ENCODE assay signal across 2 cellular contexts in the genomic region with DNA sequence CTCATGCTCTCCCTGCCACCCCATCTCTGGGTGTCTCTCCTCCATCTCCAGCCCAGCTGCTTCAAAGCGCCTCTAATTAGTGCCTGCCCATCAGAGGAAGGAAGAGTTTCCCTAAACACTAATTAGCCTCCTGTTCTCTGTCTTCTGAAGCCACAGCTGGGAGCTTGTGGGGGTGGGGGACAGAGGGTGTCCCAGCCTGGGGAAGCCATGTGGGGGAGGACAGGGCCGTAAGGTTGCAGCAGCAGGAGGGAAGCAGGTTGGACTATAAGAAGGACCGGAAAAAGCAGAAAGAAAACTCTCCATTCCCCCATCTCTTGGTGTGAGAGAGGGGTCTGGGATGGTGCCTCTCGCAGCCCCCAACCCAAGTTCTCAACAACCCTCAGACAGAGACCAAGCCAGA.
A peak's percentile ranks its signal among the peaks of the same experiment; 100 is the strongest.
TF ChIP-seq lines count a peak whose summit lies in the region.

No MANE protein-coding gene starts in this region.

TF ChIP-seq in Ishikawa, 13 proteins besides CTCF, POLR2A, EP300 and RAD21:
- TF ChIP-seq, protein P1, sequence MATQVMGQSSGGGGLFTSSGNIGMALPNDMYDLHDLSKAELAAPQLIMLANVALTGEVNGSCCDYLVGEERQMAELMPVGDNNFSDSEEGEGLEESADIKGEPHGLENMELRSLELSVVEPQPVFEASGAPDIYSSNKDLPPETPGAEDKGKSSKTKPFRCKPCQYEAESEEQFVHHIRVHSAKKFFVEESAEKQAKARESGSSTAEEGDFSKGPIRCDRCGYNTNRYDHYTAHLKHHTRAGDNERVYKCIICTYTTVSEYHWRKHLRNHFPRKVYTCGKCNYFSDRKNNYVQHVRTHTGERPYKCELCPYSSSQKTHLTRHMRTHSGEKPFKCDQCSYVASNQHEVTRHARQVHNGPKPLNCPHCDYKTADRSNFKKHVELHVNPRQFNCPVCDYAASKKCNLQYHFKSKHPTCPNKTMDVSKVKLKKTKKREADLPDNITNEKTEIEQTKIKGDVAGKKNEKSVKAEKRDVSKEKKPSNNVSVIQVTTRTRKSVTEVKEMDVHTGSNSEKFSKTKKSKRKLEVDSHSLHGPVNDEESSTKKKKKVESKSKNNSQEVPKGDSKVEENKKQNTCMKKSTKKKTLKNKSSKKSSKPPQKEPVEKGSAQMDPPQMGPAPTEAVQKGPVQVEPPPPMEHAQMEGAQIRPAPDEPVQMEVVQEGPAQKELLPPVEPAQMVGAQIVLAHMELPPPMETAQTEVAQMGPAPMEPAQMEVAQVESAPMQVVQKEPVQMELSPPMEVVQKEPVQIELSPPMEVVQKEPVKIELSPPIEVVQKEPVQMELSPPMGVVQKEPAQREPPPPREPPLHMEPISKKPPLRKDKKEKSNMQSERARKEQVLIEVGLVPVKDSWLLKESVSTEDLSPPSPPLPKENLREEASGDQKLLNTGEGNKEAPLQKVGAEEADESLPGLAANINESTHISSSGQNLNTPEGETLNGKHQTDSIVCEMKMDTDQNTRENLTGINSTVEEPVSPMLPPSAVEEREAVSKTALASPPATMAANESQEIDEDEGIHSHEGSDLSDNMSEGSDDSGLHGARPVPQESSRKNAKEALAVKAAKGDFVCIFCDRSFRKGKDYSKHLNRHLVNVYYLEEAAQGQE (IDR thresholded peaks at IDR 0.05; ENCODE audit: low read depth): 0 out of 2 replicates have a peak, but pooled peaks have one; percentile 4
- TF ChIP-seq ZBTB7A (IDR thresholded peaks at IDR 0.05; ENCODE audit: low read depth): no peak

TF ChIP-seq in K562, 482 proteins besides CTCF, POLR2A, EP300 and RAD21:
- TF ChIP-seq TOE1 (IDR thresholded peaks at IDR 0.05; ENCODE audit: borderline replicate concordance) (no peak), TOE1 (CRISPR knock-in tag; IDR thresholded peaks at IDR 0.05; ENCODE audit: borderline replicate concordance, low read depth) (no peak), ADNP (tag; IDR thresholded peaks at IDR 0.05) (0 out of 2 replicates have a peak, but pooled peaks have one; percentile 13), BRD9 (IDR thresholded peaks at IDR 0.05; ENCODE audit: low read depth, partially characterized antibody) (no peak), RBM25 (IDR thresholded peaks at IDR 0.05; ENCODE audit: low read depth, low read length, severe bottlenecking) (peak; percentile 60), HDAC3 (IDR thresholded peaks at IDR 0.05; ENCODE audit: borderline replicate concordance, partially characterized antibody) (no peak), YY1 (IDR thresholded peaks at IDR 0.05; ENCODE audit: borderline replicate concordance in 1 of 3, control insufficient read depth in 1 of 3, extremely low read depth in 1 of 3, insufficient read depth in 3 of 3, insufficient read length in 1 of 3, insufficient replicate concordance in 2 of 3, low read depth in 1 of 3, low read length in 2 of 3) (peak in 1 of 3 experiments; percentile 11), ETV6 (IDR thresholded peaks at IDR 0.05; ENCODE audit: borderline replicate concordance in 1 of 2, low read depth in 2 of 2, low read length in 1 of 2) (no peak), ETV6 (CRISPR knock-in tag; IDR thresholded peaks at IDR 0.05; ENCODE audit: borderline replicate concordance) (no peak), JUNB (CRISPR knock-in tag; conservative IDR thresholded peaks at IDR 0.05) (no peak), CC2D1A (IDR thresholded peaks at IDR 0.05) (no peak), NCOR1 (IDR thresholded peaks at IDR 0.05) (no peak), KDM1A (IDR thresholded peaks at IDR 0.05) (peak in 1 of 2 experiments; percentile 58; a peak in 1 of 4 replicates), BCOR (IDR thresholded peaks at IDR 0.05) (peak; percentile 82), BHLHE40 (IDR thresholded peaks at IDR 0.05; ENCODE audit: low read length) (no peak), HDAC2 (IDR thresholded peaks at IDR 0.05) (peak; percentile 27; the same call in 1 of the 2 replicates), CBFB (CRISPR knock-in tag; IDR thresholded peaks at IDR 0.05) (no peak), SRSF3 (IDR thresholded peaks at IDR 0.05; ENCODE audit: insufficient read depth, low read length) (no peak), KAT2B (IDR thresholded peaks at IDR 0.05; ENCODE audit: low read depth, low read length) (no peak), PCBP1 (IDR thresholded peaks at IDR 0.05; ENCODE audit: low read depth, low read length, poor library complexity, severe bottlenecking) (no peak)
- TF ChIP-seq, protein P2, sequence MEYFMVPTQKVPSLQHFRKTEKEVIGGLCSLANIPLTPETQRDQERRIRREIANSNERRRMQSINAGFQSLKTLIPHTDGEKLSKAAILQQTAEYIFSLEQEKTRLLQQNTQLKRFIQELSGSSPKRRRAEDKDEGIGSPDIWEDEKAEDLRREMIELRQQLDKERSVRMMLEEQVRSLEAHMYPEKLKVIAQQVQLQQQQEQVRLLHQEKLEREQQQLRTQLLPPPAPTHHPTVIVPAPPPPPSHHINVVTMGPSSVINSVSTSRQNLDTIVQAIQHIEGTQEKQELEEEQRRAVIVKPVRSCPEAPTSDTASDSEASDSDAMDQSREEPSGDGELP (CRISPR knock-in tag; IDR thresholded peaks at IDR 0.05; ENCODE audit: borderline replicate concordance): peak; percentile 70
- TF ChIP-seq, protein P3, sequence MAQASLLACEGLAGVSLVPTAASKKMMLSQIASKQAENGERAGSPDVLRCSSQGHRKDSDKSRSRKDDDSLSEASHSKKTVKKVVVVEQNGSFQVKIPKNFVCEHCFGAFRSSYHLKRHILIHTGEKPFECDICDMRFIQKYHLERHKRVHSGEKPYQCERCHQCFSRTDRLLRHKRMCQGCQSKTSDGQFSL (CRISPR knock-in tag; IDR thresholded peaks at IDR 0.05): no peak
- TF ChIP-seq, protein P3 (tag; IDR thresholded peaks at IDR 0.05): no peak
- TF ChIP-seq, protein P4, sequence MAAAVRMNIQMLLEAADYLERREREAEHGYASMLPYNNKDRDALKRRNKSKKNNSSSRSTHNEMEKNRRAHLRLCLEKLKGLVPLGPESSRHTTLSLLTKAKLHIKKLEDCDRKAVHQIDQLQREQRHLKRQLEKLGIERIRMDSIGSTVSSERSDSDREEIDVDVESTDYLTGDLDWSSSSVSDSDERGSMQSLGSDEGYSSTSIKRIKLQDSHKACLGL (CRISPR knock-in tag; IDR thresholded peaks at IDR 0.05; ENCODE audit: borderline replicate concordance, poor library complexity, severe bottlenecking): no peak
- TF ChIP-seq, protein P5, sequence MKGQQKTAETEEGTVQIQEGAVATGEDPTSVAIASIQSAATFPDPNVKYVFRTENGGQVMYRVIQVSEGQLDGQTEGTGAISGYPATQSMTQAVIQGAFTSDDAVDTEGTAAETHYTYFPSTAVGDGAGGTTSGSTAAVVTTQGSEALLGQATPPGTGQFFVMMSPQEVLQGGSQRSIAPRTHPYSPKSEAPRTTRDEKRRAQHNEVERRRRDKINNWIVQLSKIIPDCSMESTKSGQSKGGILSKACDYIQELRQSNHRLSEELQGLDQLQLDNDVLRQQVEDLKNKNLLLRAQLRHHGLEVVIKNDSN (CRISPR knock-in tag; IDR thresholded peaks at IDR 0.05): no peak
- TF ChIP-seq, protein P6, sequence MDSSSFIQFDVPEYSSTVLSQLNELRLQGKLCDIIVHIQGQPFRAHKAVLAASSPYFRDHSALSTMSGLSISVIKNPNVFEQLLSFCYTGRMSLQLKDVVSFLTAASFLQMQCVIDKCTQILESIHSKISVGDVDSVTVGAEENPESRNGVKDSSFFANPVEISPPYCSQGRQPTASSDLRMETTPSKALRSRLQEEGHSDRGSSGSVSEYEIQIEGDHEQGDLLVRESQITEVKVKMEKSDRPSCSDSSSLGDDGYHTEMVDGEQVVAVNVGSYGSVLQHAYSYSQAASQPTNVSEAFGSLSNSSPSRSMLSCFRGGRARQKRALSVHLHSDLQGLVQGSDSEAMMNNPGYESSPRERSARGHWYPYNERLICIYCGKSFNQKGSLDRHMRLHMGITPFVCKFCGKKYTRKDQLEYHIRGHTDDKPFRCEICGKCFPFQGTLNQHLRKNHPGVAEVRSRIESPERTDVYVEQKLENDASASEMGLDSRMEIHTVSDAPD (CRISPR knock-in tag; IDR thresholded peaks at IDR 0.05): no peak
- TF ChIP-seq, protein P7, sequence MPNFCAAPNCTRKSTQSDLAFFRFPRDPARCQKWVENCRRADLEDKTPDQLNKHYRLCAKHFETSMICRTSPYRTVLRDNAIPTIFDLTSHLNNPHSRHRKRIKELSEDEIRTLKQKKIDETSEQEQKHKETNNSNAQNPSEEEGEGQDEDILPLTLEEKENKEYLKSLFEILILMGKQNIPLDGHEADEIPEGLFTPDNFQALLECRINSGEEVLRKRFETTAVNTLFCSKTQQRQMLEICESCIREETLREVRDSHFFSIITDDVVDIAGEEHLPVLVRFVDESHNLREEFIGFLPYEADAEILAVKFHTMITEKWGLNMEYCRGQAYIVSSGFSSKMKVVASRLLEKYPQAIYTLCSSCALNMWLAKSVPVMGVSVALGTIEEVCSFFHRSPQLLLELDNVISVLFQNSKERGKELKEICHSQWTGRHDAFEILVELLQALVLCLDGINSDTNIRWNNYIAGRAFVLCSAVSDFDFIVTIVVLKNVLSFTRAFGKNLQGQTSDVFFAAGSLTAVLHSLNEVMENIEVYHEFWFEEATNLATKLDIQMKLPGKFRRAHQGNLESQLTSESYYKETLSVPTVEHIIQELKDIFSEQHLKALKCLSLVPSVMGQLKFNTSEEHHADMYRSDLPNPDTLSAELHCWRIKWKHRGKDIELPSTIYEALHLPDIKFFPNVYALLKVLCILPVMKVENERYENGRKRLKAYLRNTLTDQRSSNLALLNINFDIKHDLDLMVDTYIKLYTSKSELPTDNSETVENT (CRISPR knock-in tag; IDR thresholded peaks at IDR 0.05): no peak
